In genomic region chr1:30257322-30257721, GRCh38 we compare ENCODE assay signal across 32 cellular contexts.
"Had no signal": no experiment of that assay in that cellular context is flagged by ENCODE, and none has a peak within 500 bp of the region (broad histone marks: within the 10 kb centered on the region; RNA-seq: fewer than 3 reads in every experiment).

No MANE protein-coding gene starts in this region.

- H3K4me3 ChIP-seq: lower lobe of right lung, neural progenitor cell, spleen, tibial nerve, uterus had no signal

- H3K4me3 Mint-ChIP-seq: mesothelial cell of epicardium; naive B cell; natural killer cell; nephron progenitor cell; neural progenitor cell; stimulated activated memory B cell treated with anti-CD40 and anti-IgM and Interleukin-4, amounts not matched to agents 10 μg/mL and 1 μg/mL and 100 μg/mL, for 72 hours; stimulated activated naive CD8-positive, alpha-beta T cell treated with anti-CD3 and anti-CD28 coated beads, Interleukin-15, amount 100 ng/mL, for 72 hours; type B pancreatic cell had no signal

- H3K27ac ChIP-seq: lower lobe of right lung, neural progenitor cell, neutrophil, parathyroid adenoma, spleen, tibial nerve, uterus had no signal

- ATAC-seq: left cardiac atrium; left lobe of liver; left ventricle myocardium superior; lower lobe of right lung; natural killer cell; right cardiac atrium; sciatic nerve; stimulated activated memory B cell treated with anti-CD40 and anti-IgM and Interleukin-4, amounts not matched to agents 10 μg/mL and 1 μg/mL and 100 μg/mL, for 72 hours; stimulated activated naive CD8-positive, alpha-beta T cell treated with anti-CD3 and anti-CD28 coated beads, Interleukin-15, amount 100 ng/mL, for 72 hours had no signal

- DNase-seq: hippocampal formation; kidney glomerular epithelial cell; left cardiac atrium; left ventricle myocardium superior; lower lobe of right lung; mammary epithelial cell; mesenchymal stem cell; naive B cell; natural killer cell; nephron progenitor cell; occipital lobe; right cardiac atrium; small intestine; stimulated activated CD4-positive, alpha-beta T cell treated with anti-CD3 and anti-CD28 coated beads, Interleukin-1b, Interleukin-23, amount 100 ng/mL, for 48 hours; stimulated activated CD4-positive, alpha-beta T cell treated with anti-CD3 and anti-CD28 coated beads, Interleukin-2, amount 100 ng/mL, for 48 hours; stimulated activated CD4-positive, alpha-beta T cell treated with anti-CD3 and anti-CD28 coated beads, Interleukin-4, amount 100 ng/mL, for 4 hours; stimulated activated CD8-positive, alpha-beta memory T cell treated with anti-CD3 and anti-CD28 coated beads, Interleukin-4, amount 100 ng/mL, for 48 hours; stimulated activated naive CD4-positive, alpha-beta T cell treated with Interleukin-2 at 50 U/mL for 16 hours; stimulated activated naive CD8-positive, alpha-beta T cell treated with anti-CD3 and anti-CD28 coated beads, Interleukin-15, amount 100 ng/mL, for 72 hours; substantia nigra; uterus had no signal

- H3K27ac Mint-ChIP-seq: mesothelial cell of epicardium; naive B cell; natural killer cell; nephron progenitor cell; neural progenitor cell; progenitor cell of endocrine pancreas; stimulated activated memory B cell treated with anti-CD40 and anti-IgM and Interleukin-4, amounts not matched to agents 10 μg/mL and 1 μg/mL and 100 μg/mL, for 72 hours; type B pancreatic cell had no signal

- H3K4me1 ChIP-seq: lower lobe of right lung, parathyroid adenoma, spleen, tibial nerve, uterus had no signal

- H3K9me3 Mint-ChIP-seq: neural progenitor cell had no signal

- H3K36me3 Mint-ChIP-seq: mesothelial cell of epicardium; naive B cell; natural killer cell; neural progenitor cell; stimulated activated memory B cell treated with anti-CD40 and anti-IgM and Interleukin-4, amounts not matched to agents 10 μg/mL and 1 μg/mL and 100 μg/mL, for 72 hours; type B pancreatic cell had no signal

- H3K36me3 ChIP-seq: lower lobe of right lung, neural progenitor cell, neutrophil, spleen, tibial nerve, uterus had no signal

- H3K4me1 Mint-ChIP-seq: naive B cell; natural killer cell; stimulated activated memory B cell treated with anti-CD40 and anti-IgM and Interleukin-4, amounts not matched to agents 10 μg/mL and 1 μg/mL and 100 μg/mL, for 72 hours; stimulated activated naive CD8-positive, alpha-beta T cell treated with anti-CD3 and anti-CD28 coated beads, Interleukin-15, amount 100 ng/mL, for 72 hours had no signal

- H3K9me3 ChIP-seq: lower lobe of right lung, neutrophil, tibial nerve, uterus had no signal

- H3K27me3 ChIP-seq: neural progenitor cell, uterus had no signal
